17 cellular contexts compared by ENCODE assay signal in the genomic region with DNA sequence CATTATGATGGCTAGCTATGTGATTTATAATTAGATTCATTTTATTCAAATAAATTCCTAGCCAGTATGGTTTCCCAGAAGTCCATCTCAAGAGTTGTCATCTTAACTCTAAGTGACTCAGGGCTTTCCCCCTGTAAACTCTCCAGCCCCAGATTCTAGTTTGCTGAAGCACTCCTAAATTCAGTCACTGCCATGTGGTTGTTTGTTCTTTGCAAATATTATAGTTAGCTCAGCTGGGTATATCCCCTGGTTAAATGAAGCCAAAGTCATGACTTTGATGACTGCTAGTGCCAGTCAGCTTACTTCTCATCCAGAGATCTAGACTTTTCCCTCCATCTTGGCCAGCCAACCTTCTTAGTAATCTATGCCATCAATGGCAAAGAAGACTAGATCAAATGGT.
DNase-seq lines count a peak whose midpoint lies in the region; ATAC-seq and TF ChIP-seq lines count a peak whose summit lies in the region.
"Had no signal": no experiment of that assay in that cellular context is flagged by ENCODE, and none has a peak within 500 bp of the region (broad histone marks: within the 10 kb centered on the region; RNA-seq: fewer than 3 reads in every experiment).

No MANE protein-coding gene starts in this region.

- H3K4me3 ChIP-seq in LNCaP clone FGC (ENCODE audit: low read depth, low read length) = no peak overlapping the region
- no peak overlapping the region for H3K4me3 ChIP-seq in lung
- H3K4me3 ChIP-seq: GM23248, K562 had no signal

- H3K9me3 ChIP-seq in lung (ENCODE audit: control insufficient read depth in 2 of 2, insufficient read depth in 1 of 2, low read length in 1 of 2) = peaks cover 0 to 2% of the 10 kb centered on the region in 2 donors
- H3K9me3 ChIP-seq: BE2C had no signal

- no peaks in the 10 kb centered on the region for H3K27me3 ChIP-seq in lung (ENCODE audit: control insufficient read depth, insufficient read depth)
- H3K27me3 ChIP-seq: BE2C had no signal

- ATAC-seq in lung (ENCODE audit: insufficient read depth, low FRiP score) = peak; percentile 59
- ATAC-seq: HCT116, K562 had no signal

- H3K36me3 ChIP-seq in lung (ENCODE audit: control insufficient read depth in 2 of 2, insufficient read depth in 2 of 2, low read length in 2 of 2) = no peaks in the 10 kb centered on the region
- H3K36me3 ChIP-seq: BE2C had no signal

- H3K27ac ChIP-seq in C4-2B (peak overlapping the region; percentile 97), VCaP (peak overlapping the region; percentile 59), lung (ENCODE audit: low read depth in 1 of 2, low read length in 1 of 2) (no peak overlapping the region)
- H3K27ac ChIP-seq: GM23248 had no signal

- TF ChIP-seq CTCF in C4-2B (conservative IDR thresholded peaks at IDR 0.05) (no peak), LNCaP clone FGC (IDR thresholded peaks at IDR 0.05; ENCODE audit: control insufficient read depth, extremely low read depth, insufficient read depth) (no peak), VCaP (conservative IDR thresholded peaks at IDR 0.05) (no peak), lung (IDR thresholded peaks at IDR 0.05; ENCODE audit: control extremely low read depth, extremely low read depth) (no peak)

- no peaks in the 10 kb centered on the region for H3K4me1 ChIP-seq in lung (ENCODE audit: control insufficient read depth in 2 of 2, insufficient read depth in 2 of 2, low read length in 2 of 2)
- H3K4me1 ChIP-seq: BE2C had no signal

- DNase-seq in LNCaP clone FGC (ENCODE audit: low read depth) = peak; percentile 80
- DNase-seq in lung (ENCODE audit: low spot score) = no peak
- DNase-seq in T1000 (lab: John Stamatoyannopoulos, UW) = no peak
- no peak for DNase-seq in COR-L47 (lab: John Stamatoyannopoulos, UW)
- DNase-seq in hypothalamus (lab: John Stamatoyannopoulos, UW) = no peak
- no peak for DNase-seq in activated CD4-positive, alpha-beta T cell treated with anti-CD3 and anti-CD28 coated beads for 48 hours
- DNase-seq: ACHN; BE2C; C1 segment of cervical spinal cord; CD4-positive, alpha-beta T cell; GM23248; HFFc6; IMR-90 had no signal

Comparison
In these comparisons a context has a peak if more than half of its experiments do, and no peak if none do; other contexts are left out.
1. H3K27ac ChIP-seq: peak in C4-2B (single experiment) and VCaP (single experiment); none in lung (0 of 2).